1 cellular context compared by ENCODE assay signal in the genomic region with DNA sequence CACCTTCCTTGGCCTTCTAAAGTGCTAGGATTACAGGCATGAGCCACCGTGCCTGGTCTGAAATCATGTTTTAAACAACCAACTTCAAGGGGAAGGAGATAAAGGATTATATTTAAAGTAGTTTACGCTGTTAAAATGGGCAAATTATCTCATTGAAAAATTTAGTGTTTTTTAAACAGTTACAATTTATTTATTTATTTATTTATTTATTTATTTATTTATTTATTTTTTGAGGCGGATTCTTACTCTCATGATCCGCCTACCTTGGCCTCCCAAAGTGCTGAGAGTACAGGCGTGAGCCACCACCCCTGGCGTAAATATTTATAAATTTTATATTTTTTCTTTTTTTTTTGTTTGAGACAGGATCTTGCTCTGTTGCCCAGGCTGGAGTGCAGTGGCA.
TF ChIP-seq lines count a peak whose summit lies in the region.

No MANE protein-coding gene starts in this region.

TF ChIP-seq in HEK293, 187 proteins besides CTCF, POLR2A, EP300 and RAD21 (continued from another document and continues in another):
- TF ChIP-seq, protein P1, sequence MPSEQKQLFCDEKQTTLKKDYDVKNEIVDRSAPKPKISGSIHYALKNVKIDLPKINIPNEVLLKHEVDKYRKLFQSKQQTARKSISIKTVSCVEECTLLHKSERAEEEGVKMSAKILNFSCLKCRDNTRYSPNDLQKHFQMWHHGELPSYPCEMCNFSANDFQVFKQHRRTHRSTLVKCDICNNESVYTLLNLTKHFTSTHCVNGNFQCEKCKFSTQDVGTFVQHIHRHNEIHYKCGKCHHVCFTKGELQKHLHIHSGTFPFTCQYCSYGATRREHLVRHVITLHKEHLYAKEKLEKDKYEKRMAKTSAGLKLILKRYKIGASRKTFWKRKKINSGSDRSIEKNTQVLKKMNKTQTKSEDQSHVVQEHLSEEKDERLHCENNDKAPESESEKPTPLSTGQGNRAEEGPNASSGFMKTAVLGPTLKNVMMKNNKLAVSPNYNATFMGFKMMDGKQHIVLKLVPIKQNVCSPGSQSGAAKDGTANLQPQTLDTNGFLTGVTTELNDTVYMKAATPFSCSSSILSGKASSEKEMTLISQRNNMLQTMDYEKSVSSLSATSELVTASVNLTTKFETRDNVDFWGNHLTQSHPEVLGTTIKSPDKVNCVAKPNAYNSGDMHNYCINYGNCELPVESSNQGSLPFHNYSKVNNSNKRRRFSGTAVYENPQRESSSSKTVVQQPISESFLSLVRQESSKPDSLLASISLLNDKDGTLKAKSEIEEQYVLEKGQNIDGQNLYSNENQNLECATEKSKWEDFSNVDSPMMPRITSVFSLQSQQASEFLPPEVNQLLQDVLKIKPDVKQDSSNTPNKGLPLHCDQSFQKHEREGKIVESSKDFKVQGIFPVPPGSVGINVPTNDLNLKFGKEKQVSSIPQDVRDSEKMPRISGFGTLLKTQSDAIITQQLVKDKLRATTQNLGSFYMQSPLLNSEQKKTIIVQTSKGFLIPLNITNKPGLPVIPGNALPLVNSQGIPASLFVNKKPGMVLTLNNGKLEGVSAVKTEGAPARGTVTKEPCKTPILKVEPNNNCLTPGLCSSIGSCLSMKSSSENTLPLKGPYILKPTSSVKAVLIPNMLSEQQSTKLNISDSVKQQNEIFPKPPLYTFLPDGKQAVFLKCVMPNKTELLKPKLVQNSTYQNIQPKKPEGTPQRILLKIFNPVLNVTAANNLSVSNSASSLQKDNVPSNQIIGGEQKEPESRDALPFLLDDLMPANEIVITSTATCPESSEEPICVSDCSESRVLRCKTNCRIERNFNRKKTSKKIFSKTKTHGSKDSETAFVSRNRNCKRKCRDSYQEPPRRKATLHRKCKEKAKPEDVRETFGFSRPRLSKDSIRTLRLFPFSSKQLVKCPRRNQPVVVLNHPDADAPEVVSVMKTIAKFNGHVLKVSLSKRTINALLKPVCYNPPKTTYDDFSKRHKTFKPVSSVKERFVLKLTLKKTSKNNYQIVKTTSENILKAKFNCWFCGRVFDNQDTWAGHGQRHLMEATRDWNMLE (tag by site-specific recombination; conservative IDR thresholded peaks at IDR 0.05; ENCODE audit: low read depth), result peak; percentile 87
- TF ChIP-seq GLIS1 (tag by site-specific recombination; IDR thresholded peaks at IDR 0.05), result no peak
- no peak for TF ChIP-seq ZNF610 (tag by site-specific recombination; IDR thresholded peaks at IDR 0.05; ENCODE audit: borderline replicate concordance)
- no peak for TF ChIP-seq ZNF23 (tag by site-specific recombination; IDR thresholded peaks at IDR 0.05; ENCODE audit: borderline replicate concordance)
- TF ChIP-seq, protein P2, sequence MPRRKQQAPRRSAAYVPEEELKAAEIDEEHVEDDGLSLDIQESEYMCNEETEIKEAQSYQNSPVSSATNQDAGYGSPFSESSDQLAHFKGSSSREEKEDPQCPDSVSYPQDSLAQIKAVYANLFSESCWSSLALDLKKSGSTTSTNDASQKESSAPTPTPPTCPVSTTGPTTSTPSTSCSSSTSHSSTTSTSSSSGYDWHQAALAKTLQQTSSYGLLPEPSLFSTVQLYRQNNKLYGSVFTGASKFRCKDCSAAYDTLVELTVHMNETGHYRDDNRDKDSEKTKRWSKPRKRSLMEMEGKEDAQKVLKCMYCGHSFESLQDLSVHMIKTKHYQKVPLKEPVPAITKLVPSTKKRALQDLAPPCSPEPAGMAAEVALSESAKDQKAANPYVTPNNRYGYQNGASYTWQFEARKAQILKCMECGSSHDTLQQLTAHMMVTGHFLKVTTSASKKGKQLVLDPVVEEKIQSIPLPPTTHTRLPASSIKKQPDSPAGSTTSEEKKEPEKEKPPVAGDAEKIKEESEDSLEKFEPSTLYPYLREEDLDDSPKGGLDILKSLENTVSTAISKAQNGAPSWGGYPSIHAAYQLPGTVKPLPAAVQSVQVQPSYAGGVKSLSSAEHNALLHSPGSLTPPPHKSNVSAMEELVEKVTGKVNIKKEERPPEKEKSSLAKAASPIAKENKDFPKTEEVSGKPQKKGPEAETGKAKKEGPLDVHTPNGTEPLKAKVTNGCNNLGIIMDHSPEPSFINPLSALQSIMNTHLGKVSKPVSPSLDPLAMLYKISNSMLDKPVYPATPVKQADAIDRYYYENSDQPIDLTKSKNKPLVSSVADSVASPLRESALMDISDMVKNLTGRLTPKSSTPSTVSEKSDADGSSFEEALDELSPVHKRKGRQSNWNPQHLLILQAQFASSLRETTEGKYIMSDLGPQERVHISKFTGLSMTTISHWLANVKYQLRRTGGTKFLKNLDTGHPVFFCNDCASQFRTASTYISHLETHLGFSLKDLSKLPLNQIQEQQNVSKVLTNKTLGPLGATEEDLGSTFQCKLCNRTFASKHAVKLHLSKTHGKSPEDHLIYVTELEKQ (tag by site-specific recombination; IDR thresholded peaks at IDR 0.05; ENCODE audit: borderline replicate concordance), result no peak
- TF ChIP-seq ZSCAN23 (tag by site-specific recombination; IDR thresholded peaks at IDR 0.05), result no peak
- no peak for TF ChIP-seq ZNF571 (tag by site-specific recombination; IDR thresholded peaks at IDR 0.05)
- no peak for TF ChIP-seq ZNF677 (tag by site-specific recombination; IDR thresholded peaks at IDR 0.05)
- no peak for TF ChIP-seq ZBTB17 (tag by site-specific recombination; IDR thresholded peaks at IDR 0.05)
- TF ChIP-seq ZNF133 (tag by site-specific recombination; IDR thresholded peaks at IDR 0.05), result no peak
- TF ChIP-seq, protein P3, sequence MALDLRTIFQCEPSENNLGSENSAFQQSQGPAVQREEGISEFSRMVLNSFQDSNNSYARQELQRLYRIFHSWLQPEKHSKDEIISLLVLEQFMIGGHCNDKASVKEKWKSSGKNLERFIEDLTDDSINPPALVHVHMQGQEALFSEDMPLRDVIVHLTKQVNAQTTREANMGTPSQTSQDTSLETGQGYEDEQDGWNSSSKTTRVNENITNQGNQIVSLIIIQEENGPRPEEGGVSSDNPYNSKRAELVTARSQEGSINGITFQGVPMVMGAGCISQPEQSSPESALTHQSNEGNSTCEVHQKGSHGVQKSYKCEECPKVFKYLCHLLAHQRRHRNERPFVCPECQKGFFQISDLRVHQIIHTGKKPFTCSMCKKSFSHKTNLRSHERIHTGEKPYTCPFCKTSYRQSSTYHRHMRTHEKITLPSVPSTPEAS (tag by site-specific recombination; IDR thresholded peaks at IDR 0.05), result no peak
- TF ChIP-seq ZNF223 (tag by site-specific recombination; IDR thresholded peaks at IDR 0.05), result no peak
- no peak for TF ChIP-seq ZNF548 (tag by site-specific recombination; IDR thresholded peaks at IDR 0.05)
- TF ChIP-seq, protein P4, sequence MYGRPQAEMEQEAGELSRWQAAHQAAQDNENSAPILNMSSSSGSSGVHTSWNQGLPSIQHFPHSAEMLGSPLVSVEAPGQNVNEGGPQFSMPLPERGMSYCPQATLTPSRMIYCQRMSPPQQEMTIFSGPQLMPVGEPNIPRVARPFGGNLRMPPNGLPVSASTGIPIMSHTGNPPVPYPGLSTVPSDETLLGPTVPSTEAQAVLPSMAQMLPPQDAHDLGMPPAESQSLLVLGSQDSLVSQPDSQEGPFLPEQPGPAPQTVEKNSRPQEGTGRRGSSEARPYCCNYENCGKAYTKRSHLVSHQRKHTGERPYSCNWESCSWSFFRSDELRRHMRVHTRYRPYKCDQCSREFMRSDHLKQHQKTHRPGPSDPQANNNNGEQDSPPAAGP (tag by site-specific recombination; IDR thresholded peaks at IDR 0.05), result no peak
- no peak for TF ChIP-seq ZNF221 (tag by site-specific recombination; IDR thresholded peaks at IDR 0.05; ENCODE audit: borderline replicate concordance)
- TF ChIP-seq, protein P5, sequence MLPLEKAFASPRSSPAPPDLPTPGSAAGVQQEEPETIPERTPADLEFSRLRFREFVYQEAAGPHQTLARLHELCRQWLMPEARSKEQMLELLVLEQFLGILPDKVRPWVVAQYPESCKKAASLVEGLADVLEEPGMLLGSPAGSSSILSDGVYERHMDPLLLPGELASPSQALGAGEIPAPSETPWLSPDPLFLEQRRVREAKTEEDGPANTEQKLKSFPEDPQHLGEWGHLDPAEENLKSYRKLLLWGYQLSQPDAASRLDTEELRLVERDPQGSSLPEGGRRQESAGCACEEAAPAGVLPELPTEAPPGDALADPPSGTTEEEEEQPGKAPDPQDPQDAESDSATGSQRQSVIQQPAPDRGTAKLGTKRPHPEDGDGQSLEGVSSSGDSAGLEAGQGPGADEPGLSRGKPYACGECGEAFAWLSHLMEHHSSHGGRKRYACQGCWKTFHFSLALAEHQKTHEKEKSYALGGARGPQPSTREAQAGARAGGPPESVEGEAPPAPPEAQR (tag by site-specific recombination; IDR thresholded peaks at IDR 0.05), result no peak
- TF ChIP-seq ZNF174 (tag by site-specific recombination; IDR thresholded peaks at IDR 0.05), result no peak
- peak; percentile 17; the same call in 1 of the 2 replicates for TF ChIP-seq ZNF560 (tag by site-specific recombination; IDR thresholded peaks at IDR 0.05; ENCODE audit: borderline replicate concordance)
- TF ChIP-seq ZNF184 (tag by site-specific recombination; IDR thresholded peaks at IDR 0.05), result no peak
- no peak for TF ChIP-seq ZNF138 (tag by site-specific recombination; IDR thresholded peaks at IDR 0.05; ENCODE audit: borderline replicate concordance)
- no peak for TF ChIP-seq ZNF2 (tag by site-specific recombination; IDR thresholded peaks at IDR 0.05)
- TF ChIP-seq ZNF473 (tag by site-specific recombination; IDR thresholded peaks at IDR 0.05), result no peak
- no peak for TF ChIP-seq ZNF621 (tag by site-specific recombination; IDR thresholded peaks at IDR 0.05)
- TF ChIP-seq IKZF3 (tag by site-specific recombination; IDR thresholded peaks at IDR 0.05), result no peak
- no peak; the same call in 1 of the 2 replicates for TF ChIP-seq ZNF121 (tag by site-specific recombination; IDR thresholded peaks at IDR 0.05)
- TF ChIP-seq SP7 (tag by site-specific recombination; IDR thresholded peaks at IDR 0.05), result no peak
- TF ChIP-seq ZNF558 (tag by site-specific recombination; IDR thresholded peaks at IDR 0.05), result 0 out of 2 replicates have a peak, but pooled peaks have one; percentile 71
- TF ChIP-seq ZNF76 (tag by site-specific recombination; IDR thresholded peaks at IDR 0.05; ENCODE audit: borderline replicate concordance, low read depth), result no peak
- TF ChIP-seq ZNF501 (tag by site-specific recombination; IDR thresholded peaks at IDR 0.05), result no peak
- no peak for TF ChIP-seq ZNF785 (tag by site-specific recombination; IDR thresholded peaks at IDR 0.05)
- TF ChIP-seq ZNF114 (tag by site-specific recombination; IDR thresholded peaks at IDR 0.05), result no peak
- no peak for TF ChIP-seq ZNF510 (tag by site-specific recombination; IDR thresholded peaks at IDR 0.05; ENCODE audit: insufficient replicate concordance)
- TF ChIP-seq KLF9 (tag by site-specific recombination; IDR thresholded peaks at IDR 0.05; ENCODE audit: low read depth), result no peak
- no peak for TF ChIP-seq KLF8 (tag by site-specific recombination; IDR thresholded peaks at IDR 0.05)
- no peak for TF ChIP-seq ZNF747 (tag by site-specific recombination; IDR thresholded peaks at IDR 0.05)
- no peak for TF ChIP-seq ZNF585B (tag by site-specific recombination; IDR thresholded peaks at IDR 0.05)
- TF ChIP-seq, protein P6, sequence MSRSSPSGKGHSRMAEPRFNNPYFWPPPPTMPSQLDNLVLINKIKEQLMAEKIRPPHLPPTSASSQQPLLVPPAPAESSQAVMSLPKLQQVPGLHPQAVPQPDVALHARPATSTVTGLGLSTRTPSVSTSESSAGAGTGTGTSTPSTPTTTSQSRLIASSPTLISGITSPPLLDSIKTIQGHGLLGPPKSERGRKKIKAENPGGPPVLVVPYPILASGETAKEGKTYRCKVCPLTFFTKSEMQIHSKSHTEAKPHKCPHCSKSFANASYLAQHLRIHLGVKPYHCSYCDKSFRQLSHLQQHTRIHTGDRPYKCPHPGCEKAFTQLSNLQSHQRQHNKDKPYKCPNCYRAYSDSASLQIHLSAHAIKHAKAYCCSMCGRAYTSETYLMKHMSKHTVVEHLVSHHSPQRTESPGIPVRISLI (tag by site-specific recombination; IDR thresholded peaks at IDR 0.05), result no peak
- TF ChIP-seq ZNF175 (tag by site-specific recombination; IDR thresholded peaks at IDR 0.05), result no peak
- no peak; the same call in none of the 2 replicates for TF ChIP-seq ZXDB (tag by site-specific recombination; IDR thresholded peaks at IDR 0.05)
- TF ChIP-seq ZNF544 (tag by site-specific recombination; IDR thresholded peaks at IDR 0.05), result no peak
- TF ChIP-seq HOXC10 (CRISPR knock-in tag; IDR thresholded peaks at IDR 0.05), result no peak
- no peak for TF ChIP-seq BCL11B (tag by site-specific recombination; IDR thresholded peaks at IDR 0.05; ENCODE audit: low read depth)
- no peak for TF ChIP-seq ZNF626 (tag by site-specific recombination; IDR thresholded peaks at IDR 0.05)
- TF ChIP-seq ZNF248 (tag by site-specific recombination; IDR thresholded peaks at IDR 0.05), result no peak
- TF ChIP-seq, protein P7, sequence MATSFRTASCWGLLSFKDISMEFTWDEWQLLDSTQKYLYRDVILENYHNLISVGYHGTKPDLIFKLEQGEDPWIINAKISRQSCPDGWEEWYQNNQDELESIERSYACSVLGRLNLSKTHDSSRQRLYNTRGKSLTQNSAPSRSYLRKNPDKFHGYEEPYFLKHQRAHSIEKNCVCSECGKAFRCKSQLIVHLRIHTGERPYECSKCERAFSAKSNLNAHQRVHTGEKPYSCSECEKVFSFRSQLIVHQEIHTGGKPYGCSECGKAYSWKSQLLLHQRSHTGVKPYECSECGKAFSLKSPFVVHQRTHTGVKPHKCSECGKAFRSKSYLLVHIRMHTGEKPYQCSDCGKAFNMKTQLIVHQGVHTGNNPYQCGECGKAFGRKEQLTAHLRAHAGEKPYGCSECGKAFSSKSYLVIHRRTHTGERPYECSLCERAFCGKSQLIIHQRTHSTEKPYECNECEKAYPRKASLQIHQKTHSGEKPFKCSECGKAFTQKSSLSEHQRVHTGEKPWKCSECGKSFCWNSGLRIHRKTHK (tag by site-specific recombination; IDR thresholded peaks at IDR 0.05), result no peak
- TF ChIP-seq ZNF112 (tag by site-specific recombination; IDR thresholded peaks at IDR 0.05), result no peak
- TF ChIP-seq, protein P8, sequence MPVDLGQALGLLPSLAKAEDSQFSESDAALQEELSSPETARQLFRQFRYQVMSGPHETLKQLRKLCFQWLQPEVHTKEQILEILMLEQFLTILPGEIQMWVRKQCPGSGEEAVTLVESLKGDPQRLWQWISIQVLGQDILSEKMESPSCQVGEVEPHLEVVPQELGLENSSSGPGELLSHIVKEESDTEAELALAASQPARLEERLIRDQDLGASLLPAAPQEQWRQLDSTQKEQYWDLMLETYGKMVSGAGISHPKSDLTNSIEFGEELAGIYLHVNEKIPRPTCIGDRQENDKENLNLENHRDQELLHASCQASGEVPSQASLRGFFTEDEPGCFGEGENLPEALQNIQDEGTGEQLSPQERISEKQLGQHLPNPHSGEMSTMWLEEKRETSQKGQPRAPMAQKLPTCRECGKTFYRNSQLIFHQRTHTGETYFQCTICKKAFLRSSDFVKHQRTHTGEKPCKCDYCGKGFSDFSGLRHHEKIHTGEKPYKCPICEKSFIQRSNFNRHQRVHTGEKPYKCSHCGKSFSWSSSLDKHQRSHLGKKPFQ (tag by site-specific recombination; IDR thresholded peaks at IDR 0.05), result no peak
- no peak for TF ChIP-seq ZNF670 (tag by site-specific recombination; IDR thresholded peaks at IDR 0.05; ENCODE audit: low read depth)
- no peak for TF ChIP-seq SP2 (tag by site-specific recombination; IDR thresholded peaks at IDR 0.05)
- TF ChIP-seq ZNF146 (tag by site-specific recombination; IDR thresholded peaks at IDR 0.05), result no peak
